4 cellular contexts compared by ENCODE assay signal in genomic region chr22:39061951-39062350, GRCh38. TPM values are rescaled to one million over a fixed set of nuclear protein-coding genes. Genes with fewer than 3 reads are reported as not detected.
"Had no signal": no experiment of that assay in that cellular context is flagged by ENCODE, and none has a peak within 500 bp of the region (broad histone marks: within the 10 kb centered on the region; RNA-seq: fewer than 3 reads in every experiment).

No MANE protein-coding gene starts in this region.

RNA-seq across cellular contexts. Expression of gene APOBEC3G, which starts 15.1 kb away (rescaled TPM):
- total RNA-seq: SJCRH30 had no signal
- polyA plus RNA-seq: SK-N-SH had no signal

RNA-seq across cellular contexts. Expression of gene APOBEC3F, which starts 21.3 kb away (rescaled TPM):
- total RNA-seq: SJCRH30 had no signal

RNA-seq across cellular contexts. Expression of gene APOBEC3H, which starts 35.1 kb away (rescaled TPM):
- total RNA-seq: cerebellum, NCI-H460, SJCRH30 had no signal

RNA-seq across cellular contexts. Expression of gene APOBEC3D, which starts 41.0 kb away (rescaled TPM):
- total RNA-seq: cerebellum, SJCRH30 had no signal
